Comparison of ENCODE assay signal across 33 cellular contexts in genomic region chr4:10861036-10861435, GRCh38.
"Had no signal": no experiment of that assay in that cellular context is flagged by ENCODE, and none has a peak within 500 bp of the region (broad histone marks: within the 10 kb centered on the region; RNA-seq: fewer than 3 reads in every experiment).

No MANE protein-coding gene starts in this region.

- H3K4me1 ChIP-seq: body of pancreas, breast epithelium had no signal

- H3K27ac ChIP-seq: body of pancreas, brain microvascular endothelial cell, breast epithelium, VCaP had no signal

- H3K27me3 Mint-ChIP-seq: activated B cell treated with CpG ODN at 0.5 μM for 24 hours; activated CD4-positive, alpha-beta memory T cell treated with anti-CD3 and anti-CD28 coated beads for 36 hours; activated CD4-positive, alpha-beta T cell treated with anti-CD3 and anti-CD28 coated beads, Interleukin-2, amount 10 ng/mL, durations not matched to agents 24 days and 14 days; activated CD8-positive, alpha-beta T cell treated with anti-CD3 and anti-CD28 coated beads for 36 hours; activated naive CD4-positive, alpha-beta T cell treated with anti-CD3 and anti-CD28 coated beads, Interleukin-2, amount 10 ng/mL, durations not matched to agents 7 days and 5 days; activated naive CD4-positive, alpha-beta T cell treated with anti-CD3 and anti-CD28 coated beads, Interleukin-2, amount 50 U/mL, for 24 hours; activated naive CD8-positive, alpha-beta T cell treated with anti-CD3 and anti-CD28 coated beads, Interleukin-2, amount 10 ng/mL, durations not matched to agents 7 days and 5 days; activated naive CD8-positive, alpha-beta T cell treated with anti-CD3 and anti-CD28 coated beads, Interleukin-2, amount 50 U/mL, for 24 hours had no signal

- H3K4me1 Mint-ChIP-seq: activated B cell treated with CpG ODN at 0.5 μM for 24 hours; activated CD4-positive, alpha-beta T cell treated with anti-CD3 and anti-CD28 coated beads, Interleukin-2, amount 10 ng/mL, durations not matched to agents 24 days and 14 days; activated naive CD4-positive, alpha-beta T cell treated with anti-CD3 and anti-CD28 coated beads, Interleukin-2, amount 10 ng/mL, durations not matched to agents 7 days and 5 days; activated naive CD4-positive, alpha-beta T cell treated with anti-CD3 and anti-CD28 coated beads, Interleukin-2, amount 50 U/mL, for 24 hours; activated naive CD8-positive, alpha-beta T cell treated with anti-CD3 and anti-CD28 coated beads, Interleukin-2, amount 10 ng/mL, durations not matched to agents 7 days and 5 days; activated naive CD8-positive, alpha-beta T cell treated with anti-CD3 and anti-CD28 coated beads, Interleukin-2, amount 50 U/mL, for 24 hours had no signal

- H3K36me3 Mint-ChIP-seq: activated naive CD4-positive, alpha-beta T cell treated with anti-CD3 and anti-CD28 coated beads, Interleukin-2, amount 10 ng/mL, durations not matched to agents 7 days and 5 days; activated naive CD4-positive, alpha-beta T cell treated with anti-CD3 and anti-CD28 coated beads, Interleukin-2, amount 50 U/mL, for 24 hours; activated naive CD8-positive, alpha-beta T cell treated with anti-CD3 and anti-CD28 coated beads, Interleukin-2, amount 10 ng/mL, durations not matched to agents 7 days and 5 days had no signal

- H3K36me3 ChIP-seq: brain microvascular endothelial cell, breast epithelium had no signal

- DNase-seq: activated B cell treated with CpG ODN at 0.5 μM for 24 hours; activated CD4-positive, alpha-beta memory T cell treated with anti-CD3 and anti-CD28 coated beads for 36 hours; activated CD4-positive, alpha-beta T cell treated with anti-CD3 and anti-CD28 coated beads for 4 hours; activated CD4-positive, alpha-beta T cell treated with anti-CD3 and anti-CD28 coated beads, Interleukin-2, amount 10 ng/mL, durations not matched to agents 24 days and 14 days; activated CD4-positive, alpha-beta T cell treated with anti-CD3 and anti-CD28 coated beads, Interleukin-2, amount 50 U/mL, for 1 hour; activated CD4-positive, alpha-beta T cell treated with anti-CD3 and anti-CD28 coated beads, Interleukin-2, amount 50 U/mL, for 4 hours; activated CD4-positive, CD25-positive, alpha-beta regulatory T cell treated with anti-CD3 and anti-CD28 coated beads, Interleukin-2, amount 50 U/mL, for 72 hours; activated CD8-positive, alpha-beta memory T cell treated with anti-CD3 and anti-CD28 coated beads, Interleukin-2, amount 50 U/mL, for 4 hours; activated CD8-positive, alpha-beta T cell treated with anti-CD3 and anti-CD28 coated beads for 36 hours; activated effector memory CD4-positive, alpha-beta T cell treated with Interleukin-2 at 50 U/mL for 16 hours; activated gamma-delta T cell; activated naive CD4-positive, alpha-beta T cell treated with anti-CD3 and anti-CD28 coated beads, Interleukin-2, amount 10 ng/mL, durations not matched to agents 7 days and 5 days; activated naive CD4-positive, alpha-beta T cell treated with Interleukin-2 at 50 U/mL for 16 hours; activated naive CD8-positive, alpha-beta T cell treated with anti-CD3 and anti-CD28 coated beads, Interleukin-2, amount 10 ng/mL, durations not matched to agents 7 days and 5 days; activated naive CD8-positive, alpha-beta T cell treated with anti-CD3 and anti-CD28 coated beads, Interleukin-2, amount 50 U/mL, for 24 hours; activated T-cell treated with anti-CD3 and anti-CD28 coated beads for 4 hours; activated T-cell treated with anti-CD3 and anti-CD28 coated beads, Interleukin-2, amount 50 U/mL, for 1 hour; activated T-cell treated with anti-CD3 and anti-CD28 coated beads, Interleukin-2, amount 50 U/mL, for 4 hours; activated T-cell treated with anti-CD3 and anti-CD28 coated beads, Interleukin-2, amount 50 U/mL, for 72 hours; amniotic stem cell; aorta; body of pancreas; brain microvascular endothelial cell; central memory CD4-positive, alpha-beta T cell; T-helper 1 cell; T-helper 9 cell had no signal

- H3K27ac Mint-ChIP-seq: activated B cell treated with CpG ODN at 0.5 μM for 24 hours; activated CD4-positive, alpha-beta memory T cell treated with anti-CD3 and anti-CD28 coated beads for 36 hours; activated CD4-positive, alpha-beta T cell treated with anti-CD3 and anti-CD28 coated beads, Interleukin-2, amount 10 ng/mL, durations not matched to agents 24 days and 14 days; activated CD8-positive, alpha-beta T cell treated with anti-CD3 and anti-CD28 coated beads for 36 hours; activated naive CD4-positive, alpha-beta T cell treated with anti-CD3 and anti-CD28 coated beads, Interleukin-2, amount 10 ng/mL, durations not matched to agents 7 days and 5 days; activated naive CD4-positive, alpha-beta T cell treated with anti-CD3 and anti-CD28 coated beads, Interleukin-2, amount 50 U/mL, for 24 hours; activated naive CD8-positive, alpha-beta T cell; activated naive CD8-positive, alpha-beta T cell treated with anti-CD3 and anti-CD28 coated beads, Interleukin-2, amount 10 ng/mL, durations not matched to agents 7 days and 5 days; activated naive CD8-positive, alpha-beta T cell treated with anti-CD3 and anti-CD28 coated beads, Interleukin-2, amount 50 U/mL, for 24 hours; activated T-cell treated with anti-CD3 and anti-CD28 coated beads, Interleukin-2, amount 50 U/mL, for 72 hours; activated T-helper 2 cell treated with anti-CD3 and anti-CD28 coated beads, Interferon-gamma antibody, Interleukin-2, Interleukin-4, amounts not matched to agents 10 μg/mL and 5 μg/mL and 100 μg/mL, durations not matched to agents 14 hours and 24 hours and 36 hours; T-helper 1 cell treated with Interleukin-12 subunit alpha and Interleukin-12 subunit beta and Interleukin-4 antibody, amounts not matched to agents 30 μg/mL and 1 μg/mL, for 36 hours; T-helper 2 cell treated with Interferon-gamma antibody and Interleukin-4, amounts not matched to agents 5 μg/mL and 100 μg/mL, for 36 hours had no signal

- H3K9me3 ChIP-seq: body of pancreas had no signal

- H3K27me3 ChIP-seq: body of pancreas, brain microvascular endothelial cell, breast epithelium had no signal

- H3K9me3 Mint-ChIP-seq: activated naive CD4-positive, alpha-beta T cell treated with anti-CD3 and anti-CD28 coated beads, Interleukin-2, amount 10 ng/mL, durations not matched to agents 7 days and 5 days had no signal

- H3K4me3 ChIP-seq: body of pancreas, breast epithelium had no signal

- H3K4me3 Mint-ChIP-seq: activated B cell treated with CpG ODN at 0.5 μM for 24 hours; activated CD4-positive, alpha-beta memory T cell treated with anti-CD3 and anti-CD28 coated beads for 36 hours; activated CD4-positive, alpha-beta T cell treated with anti-CD3 and anti-CD28 coated beads, Interleukin-2, amount 10 ng/mL, durations not matched to agents 24 days and 14 days; activated CD8-positive, alpha-beta T cell treated with anti-CD3 and anti-CD28 coated beads for 36 hours; activated naive CD4-positive, alpha-beta T cell treated with anti-CD3 and anti-CD28 coated beads, Interleukin-2, amount 10 ng/mL, durations not matched to agents 7 days and 5 days; activated naive CD4-positive, alpha-beta T cell treated with anti-CD3 and anti-CD28 coated beads, Interleukin-2, amount 50 U/mL, for 24 hours; activated naive CD8-positive, alpha-beta T cell; activated naive CD8-positive, alpha-beta T cell treated with anti-CD3 and anti-CD28 coated beads, Interleukin-2, amount 10 ng/mL, durations not matched to agents 7 days and 5 days; activated naive CD8-positive, alpha-beta T cell treated with anti-CD3 and anti-CD28 coated beads, Interleukin-2, amount 50 U/mL, for 24 hours; activated T-cell treated with anti-CD3 and anti-CD28 coated beads, Interleukin-2, amount 50 U/mL, for 4 hours; activated T-cell treated with anti-CD3 and anti-CD28 coated beads, Interleukin-2, amount 50 U/mL, for 72 hours; T-helper 1 cell treated with Interleukin-12 subunit alpha and Interleukin-12 subunit beta and Interleukin-4 antibody, amounts not matched to agents 30 μg/mL and 1 μg/mL, for 36 hours; T-helper 2 cell treated with Interferon-gamma antibody and Interleukin-4, amounts not matched to agents 5 μg/mL and 100 μg/mL, for 36 hours had no signal
